Comparison of ENCODE assay signal across 28 cellular contexts in the genomic region with DNA sequence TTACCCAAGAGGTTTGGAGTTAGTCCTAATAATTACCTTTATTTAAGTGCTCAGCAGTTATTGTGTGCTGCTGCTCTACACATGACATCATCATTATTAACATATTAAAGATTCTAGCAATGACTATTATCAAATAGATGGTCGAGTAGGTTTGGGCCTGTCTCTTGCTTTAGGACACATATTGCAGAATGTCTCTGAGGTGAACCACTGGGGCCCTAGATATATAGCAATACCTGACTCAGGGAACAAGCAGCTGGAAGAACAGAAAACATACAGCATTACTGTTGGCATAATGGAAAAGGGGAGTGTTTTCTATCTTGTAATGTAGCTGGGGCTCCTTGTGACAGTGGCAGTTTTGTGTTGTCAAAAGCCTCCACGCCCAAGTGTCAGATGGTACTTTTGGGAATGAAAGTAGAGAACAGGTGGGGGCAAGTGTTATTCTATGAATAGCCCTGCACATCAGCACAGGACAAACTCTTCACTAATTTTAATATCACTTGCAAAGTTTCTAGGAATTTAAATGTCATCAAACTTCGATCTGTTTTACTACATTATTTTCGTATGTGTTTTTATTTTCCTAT. TPM values are rescaled to one million over a fixed set of nuclear protein-coding genes. Genes with fewer than 3 reads are reported as not detected.
"Had no signal": no experiment of that assay in that cellular context is flagged by ENCODE, and none has a peak within 500 bp of the region (broad histone marks: within the 10 kb centered on the region; RNA-seq: fewer than 3 reads in every experiment).

No MANE protein-coding gene starts in this region.

- H3K27ac ChIP-seq: left lung, lower lobe of right lung, ovary, right atrium auricular region, spleen, suprapubic skin, thoracic aorta, tibial artery, upper lobe of right lung, uterus had no signal

- H3K27me3 Mint-ChIP-seq: progenitor cell of endocrine pancreas; stimulated activated naive CD8-positive, alpha-beta T cell treated with anti-CD3 and anti-CD28 coated beads, Interleukin-15, Interleukin-2, amounts not matched to agents 100 ng/mL and 50 ng/mL, for 24 hours had no signal

- ATAC-seq: left colon; left lung; lower lobe of right lung; naive thymus-derived CD4-positive, alpha-beta T cell; natural killer cell treated with Interleukin-12 subunit alpha and Interleukin-12 subunit beta and Interleukin-15 and Interleukin-18, amount 100 ng/mL, for 72 hours; sciatic nerve; stimulated activated effector memory CD8-positive, alpha-beta T cell treated with anti-CD3 and anti-CD28 coated beads, Interleukin-12 subunit alpha, Interleukin-12 subunit beta, amount 100 ng/mL, for 72 hours; upper lobe of right lung had no signal

- H3K4me1 Mint-ChIP-seq: immature natural killer cell; naive thymus-derived CD4-positive, alpha-beta T cell; stimulated activated effector memory CD8-positive, alpha-beta T cell treated with anti-CD3 and anti-CD28 coated beads, Interleukin-12 subunit alpha, Interleukin-12 subunit beta, amount 100 ng/mL, for 72 hours had no signal

- H3K9me3 Mint-ChIP-seq: natural killer cell treated with Interleukin-12 subunit alpha and Interleukin-12 subunit beta and Interleukin-15 and Interleukin-18, amount 100 ng/mL, for 72 hours; stimulated activated effector memory CD8-positive, alpha-beta T cell treated with anti-CD3 and anti-CD28 coated beads, Interleukin-12 subunit alpha, Interleukin-12 subunit beta, amount 100 ng/mL, for 72 hours; stimulated activated naive CD8-positive, alpha-beta T cell treated with anti-CD3 and anti-CD28 coated beads, Interleukin-15, Interleukin-2, amounts not matched to agents 100 ng/mL and 50 ng/mL, for 24 hours had no signal

- H3K4me1 ChIP-seq: left lung, lower lobe of right lung, right atrium auricular region, spleen, tibial artery, upper lobe of right lung, uterus had no signal

- H3K4me3 Mint-ChIP-seq: immature natural killer cell; naive thymus-derived CD4-positive, alpha-beta T cell; natural killer cell treated with Interleukin-12 subunit alpha and Interleukin-12 subunit beta and Interleukin-15 and Interleukin-18, amount 100 ng/mL, for 72 hours; stimulated activated effector memory CD8-positive, alpha-beta T cell treated with anti-CD3 and anti-CD28 coated beads, Interleukin-12 subunit alpha, Interleukin-12 subunit beta, amount 100 ng/mL, for 72 hours; stimulated activated naive CD8-positive, alpha-beta T cell treated with anti-CD3 and anti-CD28 coated beads, Interleukin-15, Interleukin-2, amounts not matched to agents 100 ng/mL and 50 ng/mL, for 24 hours had no signal

- DNase-seq: hypothalamus; immature natural killer cell; kidney; left colon; left lung; lower lobe of right lung; mammary epithelial cell; mesenchymal stem cell; naive thymus-derived CD4-positive, alpha-beta T cell; ovary; small intestine; spleen; stimulated activated CD4-positive, alpha-beta T cell treated with anti-CD3 and anti-CD28 coated beads, Interleukin-4, amount 100 ng/mL, for 24 hours; stimulated activated naive CD4-positive, alpha-beta T cell; tibial artery; trophoblast cell; upper lobe of right lung; uterus had no signal

- H3K36me3 Mint-ChIP-seq: immature natural killer cell; natural killer cell treated with Interleukin-12 subunit alpha and Interleukin-12 subunit beta and Interleukin-15 and Interleukin-18, amount 100 ng/mL, for 72 hours; stimulated activated effector memory CD8-positive, alpha-beta T cell treated with anti-CD3 and anti-CD28 coated beads, Interleukin-12 subunit alpha, Interleukin-12 subunit beta, amount 100 ng/mL, for 72 hours had no signal

- H3K4me3 ChIP-seq: left lung, lower lobe of right lung, ovary, right atrium auricular region, spleen, suprapubic skin, thoracic aorta, tibial artery, upper lobe of right lung, uterus had no signal

- H3K9me3 ChIP-seq: lower lobe of right lung, ovary, right atrium auricular region, suprapubic skin, thoracic aorta, tibial artery, upper lobe of right lung, uterus had no signal

- H3K27me3 ChIP-seq: left lung, ovary, right atrium auricular region, spleen, suprapubic skin, tibial artery, upper lobe of right lung, uterus had no signal

- H3K36me3 ChIP-seq: left lung, lower lobe of right lung, ovary, right atrium auricular region, spleen, suprapubic skin, thoracic aorta, tibial artery, upper lobe of right lung, uterus had no signal

RNA-seq across cellular contexts. Expression of a gene that starts 54.6 kb away (rescaled TPM):
- total RNA-seq: left lung; lower lobe of right lung; natural killer cell treated with Interleukin-12 subunit alpha and Interleukin-12 subunit beta and Interleukin-15 and Interleukin-18, amount 100 ng/mL, for 72 hours; omental fat pad; ovary; right atrium auricular region; subcutaneous adipose tissue; thoracic aorta; upper lobe of right lung had no signal
